ENCODE assay signal across 11 cellular contexts in the genomic region with DNA sequence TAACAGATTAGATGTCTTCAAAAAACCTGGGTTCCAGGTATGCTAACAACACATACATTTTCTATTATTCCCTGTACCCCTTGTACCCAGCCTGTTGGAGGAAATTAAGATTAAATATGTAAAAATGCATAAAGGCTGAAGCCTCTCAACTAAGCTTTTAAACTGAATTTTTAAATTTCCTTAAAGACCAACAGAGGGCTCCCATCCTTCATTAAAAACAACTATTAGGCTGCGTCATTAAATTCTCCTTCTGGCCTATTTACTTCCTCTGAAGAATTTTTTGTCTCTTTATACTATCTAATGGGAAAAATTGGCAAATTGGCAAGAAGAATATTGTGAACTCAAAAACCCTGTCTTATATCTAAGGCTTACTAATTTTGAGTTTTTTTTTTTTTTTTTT. TPM values are rescaled to one million over a fixed set of nuclear protein-coding genes. Genes with fewer than 3 reads are reported as not detected.
DNase-seq lines count a peak whose midpoint lies in the region; ATAC-seq and TF ChIP-seq lines count a peak whose summit lies in the region.
"Had no signal": no experiment of that assay in that cellular context is flagged by ENCODE, and none has a peak within 500 bp of the region (broad histone marks: within the 10 kb centered on the region; RNA-seq: fewer than 3 reads in every experiment).

No MANE protein-coding gene starts in this region.

- H3K9me3 Mint-ChIP-seq in MCF 10A (ENCODE audit: unreplicated experiment): no peaks in the 10 kb centered on the region

- TF ChIP-seq CTCF in MCF 10A (IDR thresholded peaks at IDR 0.05; ENCODE audit: unreplicated experiment): no peak
- TF ChIP-seq CTCF in mammary epithelial cell (conservative IDR thresholded peaks at IDR 0.05 in 1 of 2, IDR thresholded peaks at IDR 0.05 in 1 of 2; ENCODE audit: extremely low read depth in 1 of 2, insufficient read depth in 1 of 2, low read depth in 1 of 2, low read length in 2 of 2): peak in 1 of 2 donors; percentile 20
- peak; percentile 26 for TF ChIP-seq CTCF in SU-DHL-6 (IDR thresholded peaks at IDR 0.05; ENCODE audit: insufficient read depth, low read length, poor library complexity, severe bottlenecking)
- TF ChIP-seq CTCF in foreskin keratinocyte (conservative IDR thresholded peaks at IDR 0.05): peak; percentile 39
- peak; percentile 15 for TF ChIP-seq CTCF in upper lobe of right lung (IDR thresholded peaks at IDR 0.05)

- H3K9me3 ChIP-seq in mammary epithelial cell (replicated peaks; ENCODE audit: insufficient read depth, low read length) (no peaks in the 10 kb centered on the region), SU-DHL-6 (ENCODE audit: insufficient read depth, low read length) (no peaks in the 10 kb centered on the region), upper lobe of right lung (no peaks in the 10 kb centered on the region)

- H2AFZ ChIP-seq in mammary epithelial cell (ENCODE audit: low read depth, low read length) (no peak overlapping the region), SU-DHL-6 (ENCODE audit: low read depth, low read length, severe bottlenecking) (no peak overlapping the region)

- no peak overlapping the region for H3K4me3 ChIP-seq in mammary epithelial cell (replicated peaks in 1 of 3; ENCODE audit: insufficient read depth in 1 of 3, low read depth in 2 of 3, low read length in 3 of 3)
- no peak overlapping the region for H3K4me3 ChIP-seq in SU-DHL-6 (ENCODE audit: insufficient read depth, low read length, poor library complexity, severe bottlenecking)
- H3K4me3 ChIP-seq in upper lobe of right lung: no peak overlapping the region

- dilution Hi-C loops in mammary epithelial cell (cut with HindIII; ENCODE audit: low sequenced_read_pairs): no loop called here

- no peaks in the 10 kb centered on the region for H3K27me3 Mint-ChIP-seq in MCF 10A (ENCODE audit: insufficient read depth, unreplicated experiment)

- H3K36me3 ChIP-seq in mammary epithelial cell (ENCODE audit: insufficient read depth, low read length) (peaks cover 31% of the 10 kb centered on the region), SU-DHL-6 (ENCODE audit: low read length) (peaks cover 60% of the 10 kb centered on the region), upper lobe of right lung (peaks cover 68% of the 10 kb centered on the region)

- no TSS peak for BruUV-seq in MCF 10A (replicated peaks; lab: Mats Ljungman, UMichigan)
- BruUV-seq in mammary epithelial cell (replicated peaks; lab: Mats Ljungman, UMichigan): no TSS peak

- H4K20me1 ChIP-seq in mammary epithelial cell (ENCODE audit: insufficient read depth, low read length): no peaks in the 10 kb centered on the region
- 0 out of 2 replicates have a peak, but pooled peaks cover 3% of the 10 kb centered on the region for H4K20me1 ChIP-seq in SU-DHL-6 (ENCODE audit: low read depth, low read length)

- POLR2A ChIA-PET in MCF 10A (lab: Yijun Ruan, JAX): interaction anchor here (1.3 kb wide), 1 partner anchor 36 kb away, joined by 6 read pairs; a partner anchor contains a TSS

- H3K4me1 ChIP-seq in mammary epithelial cell (ENCODE audit: insufficient read depth, low read length) (peaks cover 3% of the 10 kb centered on the region), foreskin keratinocyte (no peaks in the 10 kb centered on the region), upper lobe of right lung (no peaks in the 10 kb centered on the region)

- H3K9ac ChIP-seq in mammary epithelial cell (ENCODE audit: insufficient read depth, low read length) (no peak overlapping the region), SU-DHL-6 (ENCODE audit: low read length) (no peak overlapping the region)

- ATAC-seq in foreskin keratinocyte (no peak), upper lobe of right lung (no peak)

- H3K4me2 ChIP-seq in mammary epithelial cell (ENCODE audit: insufficient read depth, low read depth, low read length) (no peak overlapping the region), SU-DHL-6 (ENCODE audit: low read depth, low read length, poor library complexity, severe bottlenecking) (no peak overlapping the region)

- H3K79me2 ChIP-seq in mammary epithelial cell (ENCODE audit: insufficient read depth, low read length) (no peaks in the 10 kb centered on the region), SU-DHL-6 (ENCODE audit: insufficient read depth, low read length) (no peaks in the 10 kb centered on the region)

- peak; percentile 6 for DNase-seq in MCF 10A (ENCODE audit: unreplicated experiment)
- DNase-seq in mammary epithelial cell: no peak
- no peak for DNase-seq in foreskin keratinocyte
- DNase-seq in upper lobe of right lung: no peak
- no peak for DNase-seq in NCI-H2107 (lab: John Stamatoyannopoulos, UW)
- no peak for DNase-seq in NCI-H526 treated with DMSO at 0.1 percent for 48 hours (lab: John Stamatoyannopoulos, UW)
- no peak for DNase-seq in activated T-cell treated with anti-CD3 and anti-CD28 coated beads, Interleukin-2, amount 50 U/mL, for 48 hours
- DNase-seq: activated T-cell treated with anti-CD3 and anti-CD28 coated beads, Interleukin-2, amount 50 U/mL, for 1 hour; SHP77 treated with DMSO at 0.1 percent for 48 hours had no signal

- H3K27ac Mint-ChIP-seq in MCF 10A (ENCODE audit: low read depth, unreplicated experiment): no peak overlapping the region

- H3F3A ChIP-seq in SU-DHL-6 (ENCODE audit: insufficient read depth): no peaks in the 10 kb centered on the region

- 67% methylated on average over 1 of the region's 1 CpG for WGBS in mammary epithelial cell (ENCODE audit: low coverage, missing lambda C conversion rate)

- no peaks in the 10 kb centered on the region for H3K4me1 Mint-ChIP-seq in MCF 10A (ENCODE audit: insufficient read depth, unreplicated experiment)

- H3K27ac ChIP-seq in mammary epithelial cell (ENCODE audit: insufficient read depth, low read depth, low read length): no peak overlapping the region
- H3K27ac ChIP-seq in SU-DHL-6 (ENCODE audit: low read depth, low read length): no peak overlapping the region
- no peak overlapping the region for H3K27ac ChIP-seq in foreskin keratinocyte
- no peak overlapping the region for H3K27ac ChIP-seq in upper lobe of right lung
- H3K27ac ChIP-seq: epithelial cell of prostate had no signal

- no peak overlapping the region for H3K4me3 Mint-ChIP-seq in MCF 10A (ENCODE audit: unreplicated experiment)

- intact Hi-C loops in MCF 10A (cut with micrococcal nuclease): loop anchor here (1.0 to 10.0 kb wide), 2 partner anchors 81 to 531 kb away; no protein-coding TSS in a partner anchor
- intact Hi-C loops in mammary epithelial cell (cut with micrococcal nuclease): loop anchor here (1.0 kb wide), 2 partner anchors 81 to 105 kb away; no protein-coding TSS in a partner anchor
- intact Hi-C loops in upper lobe of right lung (cut with DNase I): no loop called here

- in situ Hi-C loops in mammary epithelial cell (cut with MboI; ENCODE audit: low sequenced_read_pairs in 2 of 2): no loop called here

- H3K27me3 ChIP-seq in mammary epithelial cell (ENCODE audit: insufficient read depth, low read length) (no peaks in the 10 kb centered on the region), SU-DHL-6 (ENCODE audit: low read length) (no peaks in the 10 kb centered on the region), foreskin keratinocyte (no peaks in the 10 kb centered on the region), upper lobe of right lung (no peaks in the 10 kb centered on the region)

- CTCF ChIA-PET in MCF 10A (lab: Yijun Ruan, JAX): interaction anchor here (0.6 to 2.5 kb wide), 9 partner anchors 16 to 536 kb away, joined by 3 to 9 read pairs (median 3); a partner anchor contains a TSS
- CTCF ChIA-PET in mammary epithelial cell (lab: Charles Lee; ENCODE audit: low non-redundant PET): no interaction called here

- H3K9me2 ChIP-seq in SU-DHL-6 (replicated peaks; ENCODE audit: insufficient read depth, low read length): no peaks in the 10 kb centered on the region

- H3K36me3 Mint-ChIP-seq in MCF 10A (ENCODE audit: insufficient read depth, unreplicated experiment): peaks cover 71% of the 10 kb centered on the region

RNA-seq across cellular contexts. Expression of a gene that starts 21.8 kb away (rescaled TPM):
- total RNA-seq in MCF 10A (2022) (21.7 and 24.5 TPM in 2 replicates), mammary epithelial cell (10 to 100 TPM; 20.3 to 24.7 TPM), foreskin keratinocyte (18.3 and 20.8 TPM in 2 replicates), upper lobe of right lung (16.9 TPM)
- polyA plus RNA-seq in mammary epithelial cell (12.5 TPM), foreskin keratinocyte (4.7 and 6.1 TPM in 2 replicates)
- polyA minus RNA-seq in mammary epithelial cell: 22.9 TPM

RNA-seq across cellular contexts. Expression of a gene that starts 35.1 kb away (rescaled TPM):
- total RNA-seq in MCF 10A (2022): 65.9 and 69.3 TPM in 2 replicates
- total RNA-seq in mammary epithelial cell: 10 to 100 TPM; 63.2 to 82.0 TPM
- 61.6 TPM for polyA plus RNA-seq in mammary epithelial cell
- polyA minus RNA-seq in mammary epithelial cell: 86.4 TPM
- total RNA-seq in foreskin keratinocyte: 55.4 and 56.8 TPM in 2 replicates
- polyA plus RNA-seq in foreskin keratinocyte: 33.9 and 38.3 TPM in 2 replicates
- total RNA-seq in upper lobe of right lung: 41.8 TPM
